8 cellular contexts compared by ENCODE assay signal in genomic region chr3:194686816-194687637, GRCh38. TPM values are rescaled to one million over a fixed set of nuclear protein-coding genes. Genes with fewer than 3 reads are reported as not detected.
DNase-seq lines count a peak whose midpoint lies in the region; ATAC-seq, FAIRE-seq and TF ChIP-seq lines count a peak whose summit lies in the region.

No MANE protein-coding gene starts in this region.

- H3K27ac Mint-ChIP-seq in central memory CD8-positive, alpha-beta T cell (ENCODE audit: low read depth), result peak overlapping the region; percentile 89

- no peak for TF ChIP-seq CTCF in kidney epithelial cell (IDR thresholded peaks at IDR 0.05; ENCODE audit: insufficient read depth, low read length, poor library complexity, severe bottlenecking)

- peaks cover 7% of the 10 kb centered on the region for H3K36me3 Mint-ChIP-seq in central memory CD8-positive, alpha-beta T cell (ENCODE audit: insufficient read depth)

- H3K4me3 ChIP-seq in ACC112 (ENCODE audit: low read depth, low read length) (peak overlapping the region; percentile 85), SK-N-MC (peak overlapping the region; percentile 85), kidney epithelial cell (ENCODE audit: low read depth, low read length) (peak overlapping the region; percentile 53)

- peak overlapping the region; percentile 87 for H3K4me3 Mint-ChIP-seq in central memory CD8-positive, alpha-beta T cell

- peaks cover 34% of the 10 kb centered on the region for H3K4me1 ChIP-seq in ACC112 (ENCODE audit: control insufficient read depth, insufficient read depth, low read length, unreplicated experiment)

- peak overlapping the region; percentile 62 for H3K9ac ChIP-seq in SK-N-MC (ENCODE audit: insufficient read length)

- no peaks in the 10 kb centered on the region for H3K27me3 Mint-ChIP-seq in central memory CD8-positive, alpha-beta T cell

- H3K9me3 ChIP-seq in SK-N-MC (ENCODE audit: low read depth, low read length), result no peaks in the 10 kb centered on the region

- H3K36me3 ChIP-seq in ACC112 (ENCODE audit: insufficient read depth, low read length) (no peaks in the 10 kb centered on the region), SK-N-MC (ENCODE audit: insufficient read depth, low read length) (peaks cover 5% of the 10 kb centered on the region), kidney epithelial cell (ENCODE audit: control insufficient read depth, insufficient read depth, low read length) (no peaks in the 10 kb centered on the region)

- H3K27me3 ChIP-seq in ACC112 (ENCODE audit: insufficient read depth, low read length), result peaks cover 8% of the 10 kb centered on the region; the same call in 1 of the 2 replicates
- H3K27me3 ChIP-seq in kidney epithelial cell (ENCODE audit: control insufficient read depth, insufficient read depth, low read length), result peaks cover 9% of the 10 kb centered on the region

- no peaks in the 10 kb centered on the region for H3K79me2 ChIP-seq in ACC112 (ENCODE audit: control insufficient read depth, insufficient read depth, low read length, unreplicated experiment)

- no peak for TF ChIP-seq POLR2A in GM12892 (IDR thresholded peaks at IDR 0.05; ENCODE audit: low read depth, low read length)

- ATAC-seq in central memory CD8-positive, alpha-beta T cell (replicated peaks; ENCODE audit: extremely low read depth, poor library complexity, severe bottlenecking), result no peak
- no peak for ATAC-seq in HG03095 (IDR thresholded peaks at IDR 0.05; ENCODE audit: unreplicated experiment)

- H3K27ac ChIP-seq in ACC112 (ENCODE audit: low read depth, low read length), result no peak overlapping the region
- no peak overlapping the region for H3K27ac ChIP-seq in SK-N-MC

- peak overlapping the region; percentile 21 for H2AFZ ChIP-seq in ACC112 (ENCODE audit: low read length, unreplicated experiment)

- peak; percentile 22 for DNase-seq in GM12892 (ENCODE audit: insufficient read length)
- no peak for DNase-seq in SK-N-MC (ENCODE audit: low read depth, low spot score)
- DNase-seq in central memory CD8-positive, alpha-beta T cell (ENCODE audit: low spot score in 2 of 2), result peak; percentile 18 to 22
- no peak for DNase-seq in kidney epithelial cell (ENCODE audit: low read depth)
- DNase-seq in stimulated activated CD4-positive, alpha-beta T cell treated with anti-CD3 and anti-CD28 coated beads, Interleukin-4, amount 100 ng/mL, for 24 hours, result peak; percentile 25
- no peak for DNase-seq in HPDE6-E6E7 (ENCODE audit: extremely low spot score)

- FAIRE-seq in GM12892 (lab: Jason Lieb, UNC), result no peak

- H3K4me1 Mint-ChIP-seq in central memory CD8-positive, alpha-beta T cell, result peaks cover 51% of the 10 kb centered on the region

- H3K9me3 Mint-ChIP-seq in central memory CD8-positive, alpha-beta T cell, result no peaks in the 10 kb centered on the region

RNA-seq across cellular contexts. Expression of gene FAM43A, which starts 1.3 kb away (rescaled TPM):
- polyA plus RNA-seq in GM12892 (2012; ENCODE audit: missing spikeins), result 1.0 TPM
- total RNA-seq in kidney epithelial cell, result 1.7 and 2.7 TPM in 2 replicates

RNA-seq across cellular contexts. Expression of gene LSG1, which starts 15.0 kb away (rescaled TPM):
- polyA plus RNA-seq in GM12892 (2012; ENCODE audit: missing spikeins), result 19.2 TPM
- 26.1 and 27.2 TPM in 2 replicates for total RNA-seq in kidney epithelial cell

RNA-seq across cellular contexts. Expression of gene TMEM44, which starts 53.8 kb away (rescaled TPM):
- polyA plus RNA-seq in GM12892 (2012; ENCODE audit: missing spikeins), result 7.3 TPM
- total RNA-seq in kidney epithelial cell, result 16.0 and 16.2 TPM in 2 replicates

Comparison
In these comparisons a context has a peak if more than half of its experiments do, and no peak if none do; other contexts are left out.
1. DNase-seq: peak in GM12892 (single experiment), central memory CD8-positive, alpha-beta T cell (2 of 2) and stimulated activated CD4-positive, alpha-beta T cell treated with anti-CD3 and anti-CD28 coated beads, Interleukin-4, amount 100 ng/mL, for 24 hours (single experiment); none in SK-N-MC (single experiment), kidney epithelial cell (single experiment) and HPDE6-E6E7 (single experiment).
2. Peak in every context shown above with its lines, with median percentiles within 50 percentile points of each other: H3K4me3 ChIP-seq.